In genomic region chr12:1531654-1532366, GRCh38 we compare ENCODE assay signal across 8 cellular contexts.
DNase-seq lines count a peak whose midpoint lies in the region.

No MANE protein-coding gene starts in this region.

- H2BK15ac ChIP-seq in mesenchymal stem cell (ENCODE audit: low read depth, poor library complexity, severe bottlenecking) = peak overlapping the region; percentile 12

- peak overlapping the region; percentile 53 for H4K91ac ChIP-seq in mesenchymal stem cell (ENCODE audit: low read length)

- H3K18ac ChIP-seq in mesenchymal stem cell (ENCODE audit: low read depth in 1 of 2, low read length in 2 of 2) = no peak overlapping the region

- H3K27ac ChIP-seq in mesenchymal stem cell (ENCODE audit: low read length, poor library complexity, severe bottlenecking) = no peak overlapping the region

- no peak overlapping the region for H2AFZ ChIP-seq in mesenchymal stem cell (ENCODE audit: low read depth, low read length)

- H3K36me3 ChIP-seq in adipocyte (ENCODE audit: control insufficient read depth, insufficient read depth, low read length, severe bottlenecking) (no peaks in the 10 kb centered on the region), mesenchymal stem cell (ENCODE audit: control insufficient read depth in 1 of 2, insufficient read depth in 2 of 2, low read depth in 1 of 2, low read length in 2 of 2) (no peaks in the 10 kb centered on the region)

- peaks cover 28% of the 10 kb centered on the region for H3K4me1 ChIP-seq in adipocyte (ENCODE audit: control insufficient read depth, insufficient read depth, low read length)
- H3K4me1 ChIP-seq in mesenchymal stem cell (ENCODE audit: control insufficient read depth, insufficient read depth, low read depth, low read length) = peaks cover 46% of the 10 kb centered on the region

- H3K23ac ChIP-seq in mesenchymal stem cell (ENCODE audit: low read length in 2 of 2) = peak overlapping the region in 1 of 2 experiments; percentile 86

- H3K4me3 ChIP-seq in adipocyte (ENCODE audit: low read length) (peak overlapping the region; percentile 79), mesenchymal stem cell (ENCODE audit: insufficient read depth in 1 of 2, low read depth in 1 of 2, low read length in 2 of 2) (peak overlapping the region; percentile 78 to 87)

- H3K27me3 ChIP-seq in adipocyte (replicated peaks; ENCODE audit: control insufficient read depth, insufficient read depth, low read length) (no peaks in the 10 kb centered on the region), mesenchymal stem cell (ENCODE audit: control insufficient read depth in 1 of 2, insufficient read depth in 1 of 2, low read length in 2 of 2) (no peaks in the 10 kb centered on the region)

- peak overlapping the region; percentile 32 for H2BK5ac ChIP-seq in mesenchymal stem cell (ENCODE audit: low read depth, low read length, poor library complexity, severe bottlenecking)

- H3K9me3 ChIP-seq in adipocyte (ENCODE audit: control insufficient read depth, low read length) (no peaks in the 10 kb centered on the region), mesenchymal stem cell (ENCODE audit: control insufficient read depth, low read length) (no peaks in the 10 kb centered on the region)

- peaks cover 5% of the 10 kb centered on the region for H3K79me1 ChIP-seq in mesenchymal stem cell (replicated peaks; ENCODE audit: low read length, poor library complexity, severe bottlenecking)

- H3K9ac ChIP-seq in adipocyte (ENCODE audit: low read length) (peak overlapping the region; percentile 77), mesenchymal stem cell (ENCODE audit: low read length) (peak overlapping the region; percentile 83)

- H2AK5ac ChIP-seq in mesenchymal stem cell (ENCODE audit: low read length, severe bottlenecking) = no peak overlapping the region

- no peak overlapping the region for H2BK120ac ChIP-seq in mesenchymal stem cell (ENCODE audit: low read depth, low read length)

- H3K14ac ChIP-seq in mesenchymal stem cell (ENCODE audit: low read length in 2 of 2) = peak overlapping the region in 1 of 2 experiments; percentile 82

- 82% methylated on average over 26 of the region's 26 CpGs for WGBS in mesenchymal stem cell

- H3K4ac ChIP-seq in mesenchymal stem cell (ENCODE audit: low read depth in 1 of 2, low read length in 2 of 2) = peak overlapping the region in 1 of 2 experiments; percentile 42

- H4K8ac ChIP-seq in mesenchymal stem cell (ENCODE audit: low read length) = no peak overlapping the region

- peak overlapping the region; percentile 82 for H3K4me2 ChIP-seq in mesenchymal stem cell (ENCODE audit: low read length, poor library complexity, severe bottlenecking)

- DNase-seq in stimulated activated CD4-positive, alpha-beta T cell treated with anti-CD3 and anti-CD28 coated beads, Interleukin-15, amount 100 ng/mL, for 24 hours = peak; percentile 15
- no peak for DNase-seq in stimulated activated CD4-positive, alpha-beta T cell treated with anti-CD3 and anti-CD28 coated beads, Interleukin-2, amount 100 ng/mL, for 48 hours
- DNase-seq in adipocyte (ENCODE audit: low read depth) (peak; percentile 39), mesenchymal stem cell (no peak), NCI-H1092 treated with DMSO at 0.1 percent for 48 hours (lab: John Stamatoyannopoulos, UW) (no peak), T-helper 9 cell (no peak), NCI-H524 treated with DMSO at 0.1 percent for 48 hours (lab: John Stamatoyannopoulos, UW) (no peak)
- DNase-seq in effector CD4-positive, alpha-beta T cell = no peak

- peak overlapping the region in 1 of 2 experiments; percentile 45 for H2BK12ac ChIP-seq in mesenchymal stem cell (ENCODE audit: low read length in 2 of 2)

Comparison
In these comparisons a context has a peak if more than half of its experiments do, and no peak if none do; other contexts are left out.
1. DNase-seq: peak in stimulated activated CD4-positive, alpha-beta T cell treated with anti-CD3 and anti-CD28 coated beads, Interleukin-15, amount 100 ng/mL, for 24 hours (single experiment) and adipocyte (single experiment); none in stimulated activated CD4-positive, alpha-beta T cell treated with anti-CD3 and anti-CD28 coated beads, Interleukin-2, amount 100 ng/mL, for 48 hours (0 of 2), mesenchymal stem cell (single experiment), NCI-H1092 treated with DMSO at 0.1 percent for 48 hours (single experiment), effector CD4-positive, alpha-beta T cell (single experiment), T-helper 9 cell (single experiment) and NCI-H524 treated with DMSO at 0.1 percent for 48 hours (single experiment).